Comparison of ENCODE assay signal across 1 cellular context in genomic region chr14:61699092-61699491, GRCh38.
TF ChIP-seq lines count a peak whose summit lies in the region.

No MANE protein-coding gene starts in this region.

TF ChIP-seq in K562, 482 proteins besides CTCF, POLR2A, EP300 and RAD21 (continued from another document):
- TF ChIP-seq ZNF589 (CRISPR knock-in tag; IDR thresholded peaks at IDR 0.05; ENCODE audit: low read depth) = no peak
- no peak for TF ChIP-seq ETV5 (CRISPR knock-in tag; IDR thresholded peaks at IDR 0.05; ENCODE audit: low read depth)
- TF ChIP-seq NBN (IDR thresholded peaks at IDR 0.05; ENCODE audit: low read depth) = no peak
